Comparison of ENCODE assay signal across 1 cellular context in the genomic region with DNA sequence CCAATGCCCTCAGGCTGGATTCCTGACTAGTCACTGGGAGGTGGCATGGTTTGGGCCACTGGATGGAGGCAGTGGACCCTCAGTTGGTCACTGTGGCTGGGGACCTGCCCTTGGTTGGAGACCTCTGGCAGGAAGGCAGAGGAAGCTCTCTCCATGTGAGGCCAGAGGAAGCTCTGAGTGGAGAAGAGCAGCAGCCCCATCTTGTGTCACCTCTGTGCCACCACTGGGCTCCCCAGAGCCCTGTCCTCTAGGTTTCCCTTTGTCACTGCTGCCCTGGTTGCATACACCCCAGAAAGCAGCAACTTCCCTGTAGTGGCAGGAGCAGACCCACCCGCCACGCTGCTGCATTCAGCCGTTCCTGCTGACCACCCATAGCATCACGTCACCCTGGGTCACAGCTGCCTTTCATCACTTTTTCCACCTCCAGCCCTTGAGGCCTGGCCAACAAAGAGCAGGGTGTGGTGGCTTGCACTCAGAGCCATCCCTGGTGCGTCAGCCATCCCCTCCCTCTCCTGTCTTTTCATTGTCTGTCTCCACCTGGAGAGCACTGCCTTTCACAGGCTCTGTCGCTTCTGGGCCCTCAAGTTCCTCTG.
TF ChIP-seq lines count a peak whose summit lies in the region.

No MANE protein-coding gene starts in this region.

TF ChIP-seq in WTC11, 78 proteins besides CTCF, POLR2A, EP300 and RAD21:
- TF ChIP-seq, protein P1, sequence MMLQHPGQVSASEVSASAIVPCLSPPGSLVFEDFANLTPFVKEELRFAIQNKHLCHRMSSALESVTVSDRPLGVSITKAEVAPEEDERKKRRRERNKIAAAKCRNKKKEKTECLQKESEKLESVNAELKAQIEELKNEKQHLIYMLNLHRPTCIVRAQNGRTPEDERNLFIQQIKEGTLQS (CRISPR knock-in tag; conservative IDR thresholded peaks at IDR 0.05): no peak
- TF ChIP-seq NR3C1 (CRISPR knock-in tag; conservative IDR thresholded peaks at IDR 0.05; ENCODE audit: low read depth) (no peak), RELA (CRISPR knock-in tag; IDR thresholded peaks at IDR 0.05; ENCODE audit: borderline replicate concordance) (no peak), ZNF671 (CRISPR knock-in tag; IDR thresholded peaks at IDR 0.05) (no peak), AFF4 (CRISPR knock-in tag; IDR thresholded peaks at IDR 0.05; ENCODE audit: borderline replicate concordance) (no peak), ATF2 (CRISPR knock-in tag; IDR thresholded peaks at IDR 0.05; ENCODE audit: borderline replicate concordance, low read depth) (no peak), TEAD4 (CRISPR knock-in tag; IDR thresholded peaks at IDR 0.05) (no peak), PRRX2 (CRISPR knock-in tag; IDR thresholded peaks at IDR 0.05) (no peak), IRF2 (CRISPR knock-in tag; IDR thresholded peaks at IDR 0.05; ENCODE audit: borderline replicate concordance, low read depth) (no peak), ZNF396 (CRISPR knock-in tag; IDR thresholded peaks at IDR 0.05; ENCODE audit: borderline replicate concordance) (no peak), ZNF317 (CRISPR knock-in tag; IDR thresholded peaks at IDR 0.05; ENCODE audit: borderline replicate concordance, low read depth) (no peak), TEAD1 (CRISPR knock-in tag; IDR thresholded peaks at IDR 0.05) (no peak), ZNF232 (CRISPR knock-in tag; IDR thresholded peaks at IDR 0.05) (no peak), GTF2I (CRISPR knock-in tag; conservative IDR thresholded peaks at IDR 0.05) (no peak), OVOL2 (CRISPR knock-in tag; IDR thresholded peaks at IDR 0.05; ENCODE audit: borderline replicate concordance) (no peak), NR2C2 (CRISPR knock-in tag; IDR thresholded peaks at IDR 0.05) (no peak)
- TF ChIP-seq, protein P2, sequence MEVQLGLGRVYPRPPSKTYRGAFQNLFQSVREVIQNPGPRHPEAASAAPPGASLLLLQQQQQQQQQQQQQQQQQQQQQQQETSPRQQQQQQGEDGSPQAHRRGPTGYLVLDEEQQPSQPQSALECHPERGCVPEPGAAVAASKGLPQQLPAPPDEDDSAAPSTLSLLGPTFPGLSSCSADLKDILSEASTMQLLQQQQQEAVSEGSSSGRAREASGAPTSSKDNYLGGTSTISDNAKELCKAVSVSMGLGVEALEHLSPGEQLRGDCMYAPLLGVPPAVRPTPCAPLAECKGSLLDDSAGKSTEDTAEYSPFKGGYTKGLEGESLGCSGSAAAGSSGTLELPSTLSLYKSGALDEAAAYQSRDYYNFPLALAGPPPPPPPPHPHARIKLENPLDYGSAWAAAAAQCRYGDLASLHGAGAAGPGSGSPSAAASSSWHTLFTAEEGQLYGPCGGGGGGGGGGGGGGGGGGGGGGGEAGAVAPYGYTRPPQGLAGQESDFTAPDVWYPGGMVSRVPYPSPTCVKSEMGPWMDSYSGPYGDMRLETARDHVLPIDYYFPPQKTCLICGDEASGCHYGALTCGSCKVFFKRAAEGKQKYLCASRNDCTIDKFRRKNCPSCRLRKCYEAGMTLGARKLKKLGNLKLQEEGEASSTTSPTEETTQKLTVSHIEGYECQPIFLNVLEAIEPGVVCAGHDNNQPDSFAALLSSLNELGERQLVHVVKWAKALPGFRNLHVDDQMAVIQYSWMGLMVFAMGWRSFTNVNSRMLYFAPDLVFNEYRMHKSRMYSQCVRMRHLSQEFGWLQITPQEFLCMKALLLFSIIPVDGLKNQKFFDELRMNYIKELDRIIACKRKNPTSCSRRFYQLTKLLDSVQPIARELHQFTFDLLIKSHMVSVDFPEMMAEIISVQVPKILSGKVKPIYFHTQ (CRISPR knock-in tag; IDR thresholded peaks at IDR 0.05): no peak
- TF ChIP-seq, protein P3, sequence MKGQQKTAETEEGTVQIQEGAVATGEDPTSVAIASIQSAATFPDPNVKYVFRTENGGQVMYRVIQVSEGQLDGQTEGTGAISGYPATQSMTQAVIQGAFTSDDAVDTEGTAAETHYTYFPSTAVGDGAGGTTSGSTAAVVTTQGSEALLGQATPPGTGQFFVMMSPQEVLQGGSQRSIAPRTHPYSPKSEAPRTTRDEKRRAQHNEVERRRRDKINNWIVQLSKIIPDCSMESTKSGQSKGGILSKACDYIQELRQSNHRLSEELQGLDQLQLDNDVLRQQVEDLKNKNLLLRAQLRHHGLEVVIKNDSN (CRISPR knock-in tag; IDR thresholded peaks at IDR 0.05): no peak
- TF ChIP-seq, protein P4, sequence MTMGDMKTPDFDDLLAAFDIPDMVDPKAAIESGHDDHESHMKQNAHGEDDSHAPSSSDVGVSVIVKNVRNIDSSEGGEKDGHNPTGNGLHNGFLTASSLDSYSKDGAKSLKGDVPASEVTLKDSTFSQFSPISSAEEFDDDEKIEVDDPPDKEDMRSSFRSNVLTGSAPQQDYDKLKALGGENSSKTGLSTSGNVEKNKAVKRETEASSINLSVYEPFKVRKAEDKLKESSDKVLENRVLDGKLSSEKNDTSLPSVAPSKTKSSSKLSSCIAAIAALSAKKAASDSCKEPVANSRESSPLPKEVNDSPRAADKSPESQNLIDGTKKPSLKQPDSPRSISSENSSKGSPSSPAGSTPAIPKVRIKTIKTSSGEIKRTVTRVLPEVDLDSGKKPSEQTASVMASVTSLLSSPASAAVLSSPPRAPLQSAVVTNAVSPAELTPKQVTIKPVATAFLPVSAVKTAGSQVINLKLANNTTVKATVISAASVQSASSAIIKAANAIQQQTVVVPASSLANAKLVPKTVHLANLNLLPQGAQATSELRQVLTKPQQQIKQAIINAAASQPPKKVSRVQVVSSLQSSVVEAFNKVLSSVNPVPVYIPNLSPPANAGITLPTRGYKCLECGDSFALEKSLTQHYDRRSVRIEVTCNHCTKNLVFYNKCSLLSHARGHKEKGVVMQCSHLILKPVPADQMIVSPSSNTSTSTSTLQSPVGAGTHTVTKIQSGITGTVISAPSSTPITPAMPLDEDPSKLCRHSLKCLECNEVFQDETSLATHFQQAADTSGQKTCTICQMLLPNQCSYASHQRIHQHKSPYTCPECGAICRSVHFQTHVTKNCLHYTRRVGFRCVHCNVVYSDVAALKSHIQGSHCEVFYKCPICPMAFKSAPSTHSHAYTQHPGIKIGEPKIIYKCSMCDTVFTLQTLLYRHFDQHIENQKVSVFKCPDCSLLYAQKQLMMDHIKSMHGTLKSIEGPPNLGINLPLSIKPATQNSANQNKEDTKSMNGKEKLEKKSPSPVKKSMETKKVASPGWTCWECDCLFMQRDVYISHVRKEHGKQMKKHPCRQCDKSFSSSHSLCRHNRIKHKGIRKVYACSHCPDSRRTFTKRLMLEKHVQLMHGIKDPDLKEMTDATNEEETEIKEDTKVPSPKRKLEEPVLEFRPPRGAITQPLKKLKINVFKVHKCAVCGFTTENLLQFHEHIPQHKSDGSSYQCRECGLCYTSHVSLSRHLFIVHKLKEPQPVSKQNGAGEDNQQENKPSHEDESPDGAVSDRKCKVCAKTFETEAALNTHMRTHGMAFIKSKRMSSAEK (CRISPR knock-in tag; IDR thresholded peaks at IDR 0.05; ENCODE audit: borderline replicate concordance): no peak
